Comparison of ENCODE assay signal across 8 cellular contexts in genomic region chr22:46574993-46575914, GRCh38. TPM values are rescaled to one million over a fixed set of nuclear protein-coding genes. Genes with fewer than 3 reads are reported as not detected.
DNase-seq lines count a peak whose midpoint lies in the region; TF ChIP-seq lines count a peak whose summit lies in the region.

No MANE protein-coding gene starts in this region.

- peaks cover 0 to 3% of the 10 kb centered on the region in 2 donors for H3K27me3 Mint-ChIP-seq in CD8-positive, alpha-beta memory T cell
- no peaks in the 10 kb centered on the region for H3K27me3 Mint-ChIP-seq in chondrocyte (ENCODE audit: low read depth)

- CTCF ChIA-PET in CD8-positive, alpha-beta memory T cell (lab: Charles Lee) = no interaction called here
- CTCF ChIA-PET in HEK293T (lab: Yijun Ruan, JAX) = interaction anchor here (1.9 kb wide), 1 partner anchor 12 kb away, joined by 12 read pairs; no protein-coding TSS in a partner anchor

- POLR2A ChIA-PET in CD8-positive, alpha-beta memory T cell (lab: Charles Lee) = no interaction called here
- POLR2A ChIA-PET in HEK293T (lab: Yijun Ruan, JAX) = interaction anchor here (0.6 to 1.1 kb wide), 4 partner anchors 13 to 71 kb away, joined by 3 read pairs; no protein-coding TSS in a partner anchor

- H3K4me1 Mint-ChIP-seq in CD8-positive, alpha-beta memory T cell = peaks cover 30 to 42% (median 30%) of the 10 kb centered on the region in 3 donors
- peaks cover 39% of the 10 kb centered on the region for H3K4me1 Mint-ChIP-seq in chondrocyte (ENCODE audit: low read depth)

- peaks cover 4% of the 10 kb centered on the region; the same call in 1 of the 2 replicates for H3F3A ChIP-seq in MM.1S (ENCODE audit: insufficient read depth, low read length)

- peak overlapping the region; percentile 70 to 92 (median 83) for H3K4me3 Mint-ChIP-seq in CD8-positive, alpha-beta memory T cell
- peak overlapping the region; percentile 73 for H3K4me3 Mint-ChIP-seq in chondrocyte (ENCODE audit: unreplicated experiment)

- H3K36me3 Mint-ChIP-seq in CD8-positive, alpha-beta memory T cell = peaks cover 0 to 5% (median 2%) of the 10 kb centered on the region in 3 donors
- no peaks in the 10 kb centered on the region for H3K36me3 Mint-ChIP-seq in chondrocyte (ENCODE audit: low read depth)

- no peaks in the 10 kb centered on the region for H3K9me2 ChIP-seq in MM.1S (replicated peaks; ENCODE audit: insufficient read depth, low read length)

- H3K4me1 ChIP-seq in CD8-positive, alpha-beta memory T cell (ENCODE audit: insufficient read depth, low read length) = peaks cover 30% of the 10 kb centered on the region
- H3K4me1 ChIP-seq in MM.1S (ENCODE audit: low read length) = peaks cover 15% of the 10 kb centered on the region; the same call in 1 of the 2 replicates

- peaks cover 8 to 12% (median 9%) of the 10 kb centered on the region in 5 donors for H3K9me3 Mint-ChIP-seq in CD8-positive, alpha-beta memory T cell
- peaks cover 10% of the 10 kb centered on the region for H3K9me3 Mint-ChIP-seq in chondrocyte (ENCODE audit: low read depth)

- no peaks in the 10 kb centered on the region for H3K27me3 ChIP-seq in CD8-positive, alpha-beta memory T cell (ENCODE audit: insufficient read depth, low read length, poor library complexity, severe bottlenecking)
- H3K27me3 ChIP-seq in MM.1S (replicated peaks; ENCODE audit: insufficient read depth, low read length) = peaks cover 14% of the 10 kb centered on the region; the same call in 1 of the 2 replicates

- TF ChIP-seq CTCF in MM.1S (IDR thresholded peaks at IDR 0.05; ENCODE audit: low read length) (no peak), chondrocyte (IDR thresholded peaks at IDR 0.05) (no peak)

- peaks cover 4% of the 10 kb centered on the region for H3K79me2 ChIP-seq in MM.1S (ENCODE audit: low read length)

- no peak overlapping the region for H2AFZ ChIP-seq in MM.1S (ENCODE audit: low read length)

- H3K27ac ChIP-seq in CD8-positive, alpha-beta memory T cell (ENCODE audit: low read depth, low read length) = peak overlapping the region; percentile 31
- no peak overlapping the region for H3K27ac ChIP-seq in MM.1S (ENCODE audit: low read length)

- no peak overlapping the region for H3K4me2 ChIP-seq in MM.1S (ENCODE audit: low read depth, low read length)

- no peaks in the 10 kb centered on the region for H3K9me3 ChIP-seq in CD8-positive, alpha-beta memory T cell (ENCODE audit: low read length)
- no peaks in the 10 kb centered on the region for H3K9me3 ChIP-seq in MM.1S (replicated peaks; ENCODE audit: insufficient read depth, low read length)

- peak overlapping the region in 5 of 8 donors; percentile 48 to 85 (median 65) for H3K27ac Mint-ChIP-seq in CD8-positive, alpha-beta memory T cell
- H3K27ac Mint-ChIP-seq in chondrocyte (ENCODE audit: unreplicated experiment) = no peak overlapping the region

- H3K4me3 ChIP-seq in CD8-positive, alpha-beta memory T cell (ENCODE audit: low read length) = no peak overlapping the region
- no peak overlapping the region for H3K4me3 ChIP-seq in MM.1S (ENCODE audit: low read length)

- no peak for DNase-seq in CD8-positive, alpha-beta memory T cell
- peak; percentile 16 for DNase-seq in MM.1S
- DNase-seq in chondrocyte (ENCODE audit: low spot score) = peak; percentile 51
- DNase-seq in mucosa of gallbladder (ENCODE audit: low spot score) = peak; percentile 62
- no peak for DNase-seq in activated gamma-delta T cell (lab: John Stamatoyannopoulos, UW)
- no peak for DNase-seq in HEK293T (ENCODE audit: extremely low spot score)
- no peak for DNase-seq in EL
- DNase-seq in activated CD4-positive, alpha-beta T cell treated with anti-CD3 and anti-CD28 coated beads, Interleukin-2, amount 50 U/mL, for 1 hour = no peak

- no peak overlapping the region for H3K9ac ChIP-seq in MM.1S (ENCODE audit: low read length)

- no peaks in the 10 kb centered on the region for H4K20me1 ChIP-seq in MM.1S (ENCODE audit: insufficient read depth, low read length)

- no peaks in the 10 kb centered on the region for H3K36me3 ChIP-seq in CD8-positive, alpha-beta memory T cell (ENCODE audit: insufficient read depth, low read length)
- H3K36me3 ChIP-seq in MM.1S (replicated peaks; ENCODE audit: insufficient read depth, low read length) = no peaks in the 10 kb centered on the region

TF ChIP-seq in HEK293T, 16 proteins besides CTCF, POLR2A, EP300 and RAD21:
- TF ChIP-seq ARNT (IDR thresholded peaks at IDR 0.05) (no peak), ELF4 (IDR thresholded peaks at IDR 0.05) (no peak), HDGF (IDR thresholded peaks at IDR 0.05; ENCODE audit: borderline replicate concordance) (no peak), L3MBTL2 (conservative IDR thresholded peaks at IDR 0.05) (no peak), FOXM1 (IDR thresholded peaks at IDR 0.05; ENCODE audit: borderline replicate concordance) (no peak), NFRKB (IDR thresholded peaks at IDR 0.05) (no peak), FOXA1 (IDR thresholded peaks at IDR 0.05) (no peak), ZNF384 (IDR thresholded peaks at IDR 0.05) (no peak), LEF1 (IDR thresholded peaks at IDR 0.05; ENCODE audit: borderline replicate concordance) (no peak), TARDBP (IDR thresholded peaks at IDR 0.05) (no peak), FOXK2 (IDR thresholded peaks at IDR 0.05) (no peak), CTBP1 (IDR thresholded peaks at IDR 0.05; ENCODE audit: borderline replicate concordance) (no peak), SP1 (IDR thresholded peaks at IDR 0.05) (no peak), BHLHE40 (IDR thresholded peaks at IDR 0.05; ENCODE audit: borderline replicate concordance) (no peak), SUZ12 (IDR thresholded peaks at IDR 0.05) (no peak)

RNA-seq across cellular contexts. Expression of gene CELSR1, which starts 37.8 kb away (rescaled TPM):
- total RNA-seq in CD8-positive, alpha-beta memory T cell = under 1 TPM; 0.15 to 0.33 TPM
- polyA plus RNA-seq in CD8-positive, alpha-beta memory T cell = 0.30 TPM
- 27.9 to 42.7 TPM (median 29.8 TPM) in 3 replicates for total RNA-seq in chondrocyte
- total RNA-seq in mucosa of gallbladder = 6.7 TPM

RNA-seq across cellular contexts. Expression of gene GRAMD4, which starts 44.9 kb away (rescaled TPM):
- total RNA-seq in CD8-positive, alpha-beta memory T cell = 10 to 100 TPM; 25.3 to 33.0 TPM
- 7.6 TPM for polyA plus RNA-seq in CD8-positive, alpha-beta memory T cell
- total RNA-seq in chondrocyte (23.8 to 44.8 TPM (median 31.7 TPM) in 3 replicates), mucosa of gallbladder (142 TPM)

Comparison
In these comparisons a context has a peak if more than half of its experiments do, and no peak if none do; other contexts are left out.
1. DNase-seq: peak in MM.1S (single experiment), chondrocyte (single experiment) and mucosa of gallbladder (single experiment); none in CD8-positive, alpha-beta memory T cell (0 of 5), activated gamma-delta T cell (single experiment), HEK293T (single experiment), EL (single experiment) and activated CD4-positive, alpha-beta T cell treated with anti-CD3 and anti-CD28 coated beads, Interleukin-2, amount 50 U/mL, for 1 hour (single experiment).